ENCODE assay signal across 9 cellular contexts in the genomic region with DNA sequence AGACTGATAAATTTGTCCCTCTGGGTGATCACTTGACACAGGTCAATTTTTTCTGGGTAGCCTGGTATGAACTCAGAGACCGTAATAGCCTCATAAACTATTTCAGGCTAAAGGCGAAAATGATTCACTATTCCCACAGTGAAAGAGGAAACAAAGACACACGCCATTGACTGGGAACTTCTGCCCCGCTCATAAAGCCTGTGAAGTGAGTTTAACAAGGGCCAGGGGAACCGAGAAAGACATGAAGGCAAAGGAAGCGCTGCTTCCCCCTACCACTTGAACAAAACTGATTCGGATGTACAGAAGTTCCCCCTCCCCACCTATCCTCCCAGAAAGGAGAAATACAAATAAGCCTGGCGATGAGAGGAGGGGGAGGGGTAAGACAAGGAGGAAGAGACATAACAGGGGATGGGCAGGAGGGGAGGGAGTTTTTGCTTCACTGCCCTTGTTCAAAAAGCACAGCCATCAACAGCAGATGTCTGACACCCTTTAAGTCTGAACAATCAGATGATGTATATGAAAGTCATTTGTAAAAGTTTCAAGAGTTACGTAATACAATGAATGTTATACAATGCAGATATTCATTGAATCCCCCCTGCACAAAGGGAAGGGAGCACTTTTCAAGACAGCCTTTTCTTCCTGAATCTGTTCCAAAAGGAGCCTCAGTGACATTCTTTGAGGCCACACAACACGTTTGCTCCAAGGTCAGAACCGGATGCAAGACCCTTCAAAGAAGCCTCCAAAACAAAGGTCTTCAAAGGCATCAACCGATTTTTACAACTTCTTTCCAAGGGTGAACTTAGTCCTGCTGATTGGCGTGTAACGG. TPM values are rescaled to one million over a fixed set of nuclear protein-coding genes. Genes with fewer than 3 reads are reported as not detected.
DNase-seq lines count a peak whose midpoint lies in the region; ATAC-seq and TF ChIP-seq lines count a peak whose summit lies in the region.
"Had no signal": no experiment of that assay in that cellular context is flagged by ENCODE, and none has a peak within 500 bp of the region (broad histone marks: within the 10 kb centered on the region; RNA-seq: fewer than 3 reads in every experiment).

No MANE protein-coding gene starts in this region.

- H3K4me3 Mint-ChIP-seq in CD4-positive, alpha-beta T cell, result peak overlapping the region; percentile 34
- peak overlapping the region; percentile 73 for H3K4me3 Mint-ChIP-seq in glutamatergic neuron (ENCODE audit: unreplicated experiment)

- no peak for ATAC-seq in CD4-positive, alpha-beta T cell (ENCODE audit: poor library complexity)
- ATAC-seq in GM19043 (IDR thresholded peaks at IDR 0.05; ENCODE audit: low read depth, unreplicated experiment) (peak; percentile 68), HG03103 (IDR thresholded peaks at IDR 0.05; ENCODE audit: low read depth, unreplicated experiment) (peak; percentile 81)

- peaks cover 36% of the 10 kb centered on the region for H3K27me3 Mint-ChIP-seq in CD4-positive, alpha-beta T cell
- peaks cover 3% of the 10 kb centered on the region for H3K27me3 Mint-ChIP-seq in glutamatergic neuron (ENCODE audit: unreplicated experiment)

- no peaks in the 10 kb centered on the region for H3K9me3 ChIP-seq in CD4-positive, alpha-beta T cell (ENCODE audit: control insufficient read depth, low read length)

- DNase-seq in CD4-positive, alpha-beta T cell, result no peak
- DNase-seq in SKM-1 treated with dmso at 0.1 percent for 144 hours (lab: John Stamatoyannopoulos, UW; ENCODE audit: unreplicated experiment) (peak; percentile 79), glutamatergic neuron (no peak), pons (ENCODE audit: low spot score) (peak; percentile 84), NCI-H526 treated with DMSO at 0.1 percent for 48 hours (lab: John Stamatoyannopoulos, UW) (no peak), NCI-H1436 (lab: John Stamatoyannopoulos, UW) (no peak)

- CTCF ChIA-PET in CD4-positive, alpha-beta T cell (lab: Charles Lee), result no interaction called here

- no peaks in the 10 kb centered on the region for H3K9me3 Mint-ChIP-seq in CD4-positive, alpha-beta T cell
- no peaks in the 10 kb centered on the region for H3K9me3 Mint-ChIP-seq in glutamatergic neuron (ENCODE audit: unreplicated experiment)

- peaks cover 8% of the 10 kb centered on the region for H3K4me1 Mint-ChIP-seq in CD4-positive, alpha-beta T cell (ENCODE audit: low read depth)
- H3K4me1 Mint-ChIP-seq in glutamatergic neuron (ENCODE audit: low read depth, unreplicated experiment), result peaks cover 6% of the 10 kb centered on the region

- no peak overlapping the region for H3K27ac Mint-ChIP-seq in CD4-positive, alpha-beta T cell
- no peak overlapping the region for H3K27ac Mint-ChIP-seq in glutamatergic neuron (ENCODE audit: unreplicated experiment)

- no peak overlapping the region for H3K27ac ChIP-seq in CD4-positive, alpha-beta T cell (ENCODE audit: low read depth, low read length)

- no peak for TF ChIP-seq CTCF in CD4-positive, alpha-beta T cell (IDR thresholded peaks at IDR 0.05)
- TF ChIP-seq CTCF in glutamatergic neuron (IDR thresholded peaks at IDR 0.05; ENCODE audit: partially characterized antibody, unreplicated experiment), result no peak

- H3K27me3 ChIP-seq in CD4-positive, alpha-beta T cell (ENCODE audit: control insufficient read depth, insufficient read depth, low read length), result peaks cover 32% of the 10 kb centered on the region

- intact Hi-C loops in CD4-positive, alpha-beta T cell (cut with DNase I, micrococcal nuclease), result no loop called here

- POLR2A ChIA-PET in CD4-positive, alpha-beta T cell (lab: Charles Lee), result no interaction called here

- no peaks in the 10 kb centered on the region for H3K36me3 Mint-ChIP-seq in CD4-positive, alpha-beta T cell (ENCODE audit: low read depth)
- H3K36me3 Mint-ChIP-seq in glutamatergic neuron (ENCODE audit: unreplicated experiment), result no peaks in the 10 kb centered on the region

RNA-seq across cellular contexts. Expression of gene ABCB4, which starts 0.7 kb away (rescaled TPM):
- total RNA-seq in CD4-positive, alpha-beta T cell, result not detected
- total RNA-seq in glutamatergic neuron (ENCODE audit: unreplicated experiment), result 2.5 TPM
- total RNA-seq: T-helper 1 cell treated with Interleukin-12 subunit alpha and Interleukin-12 subunit beta and Interleukin-4 antibody, amounts not matched to agents 30 ng/mL and 1 ng/mL, for 36 hours had no signal

Comparison
In these comparisons a context has a peak if more than half of its experiments do, and no peak if none do; other contexts are left out.
1. DNase-seq: peak in SKM-1 treated with dmso at 0.1 percent for 144 hours (single experiment) and pons (single experiment); none in CD4-positive, alpha-beta T cell (0 of 10), glutamatergic neuron (single experiment), NCI-H526 treated with DMSO at 0.1 percent for 48 hours (single experiment) and NCI-H1436 (single experiment).